Comparison of ENCODE assay signal across 11 cellular contexts in genomic region chr10:71975087-71975890, GRCh38. TPM values are rescaled to one million over a fixed set of nuclear protein-coding genes. Genes with fewer than 3 reads are reported as not detected.
DNase-seq lines count a peak whose midpoint lies in the region; ATAC-seq and TF ChIP-seq lines count a peak whose summit lies in the region.
"Had no signal": no experiment of that assay in that cellular context is flagged by ENCODE, and none has a peak within 500 bp of the region (broad histone marks: within the 10 kb centered on the region; RNA-seq: fewer than 3 reads in every experiment).

No MANE protein-coding gene starts in this region.

- H2AFZ ChIP-seq in HCT116 (ENCODE audit: low read depth, low read length, poor library complexity, severe bottlenecking) = no peak overlapping the region

- TF ChIP-seq POLR2A in HCT116 (IDR thresholded peaks at IDR 0.05; ENCODE audit: borderline replicate concordance, extremely low read depth, insufficient read depth, insufficient read length) (no peak), body of pancreas (IDR thresholded peaks at IDR 0.05) (no peak), right lobe of liver (IDR thresholded peaks at IDR 0.05) (no peak)

- no peaks in the 10 kb centered on the region for H3K9me3 Mint-ChIP-seq in stimulated activated naive B cell treated with anti-CD40 and anti-IgM and Interleukin-4, amounts not matched to agents 10 μg/mL and 1 μg/mL and 100 μg/mL, for 72 hours

- H3K27me3 ChIP-seq in HCT116 (ENCODE audit: insufficient read depth, low read length) = no peaks in the 10 kb centered on the region
- no peaks in the 10 kb centered on the region for H3K27me3 ChIP-seq in body of pancreas
- no peaks in the 10 kb centered on the region for H3K27me3 ChIP-seq in right lobe of liver
- H3K27me3 ChIP-seq: neutrophil had no signal

- CTCF ChIA-PET in HCT116 (lab: Charles Lee) = interaction anchor here (0.6 to 1.9 kb wide), 3 partner anchors 59 to 79 kb away, joined by 3 to 5 read pairs (median 4); no protein-coding TSS in a partner anchor

- H3K27ac Mint-ChIP-seq in stimulated activated naive B cell treated with anti-CD40 and anti-IgM and Interleukin-4, amounts not matched to agents 10 μg/mL and 1 μg/mL and 100 μg/mL, for 72 hours = peak overlapping the region; percentile 47

- H3K9me3 ChIP-seq in HCT116 (ENCODE audit: control insufficient read depth in 1 of 2, insufficient read depth in 1 of 2, low read depth in 1 of 2, low read length in 2 of 2) (no peaks in the 10 kb centered on the region), body of pancreas (no peaks in the 10 kb centered on the region), right lobe of liver (no peaks in the 10 kb centered on the region)
- H3K9me3 ChIP-seq: neutrophil had no signal

- H3K9ac ChIP-seq in HCT116 (ENCODE audit: low read length) = peak overlapping the region; percentile 50

- DNase-seq in HCT116 (ENCODE audit: low read depth, low spot score) = no peak
- DNase-seq in body of pancreas = peak in 3 of 4 donors; percentile 45 to 75 (median 66)
- DNase-seq in right lobe of liver = peak; percentile 63 to 69 (median 67)
- DNase-seq in stimulated activated naive B cell treated with anti-CD40 and anti-IgM and Interleukin-4, amounts not matched to agents 10 μg/mL and 1 μg/mL and 100 μg/mL, for 72 hours = no peak
- no peak for DNase-seq in activated T-cell treated with anti-CD3 and anti-CD28 coated beads, Interleukin-2, amount 50 U/mL, for 48 hours
- DNase-seq: activated CD4-positive, alpha-beta T cell treated with anti-CD3 and anti-CD28 coated beads, Interleukin-2, amount 50 U/mL, for 1 hour; NCI-H510A had no signal

- H3K36me3 ChIP-seq in HCT116 (ENCODE audit: control insufficient read depth in 1 of 2, insufficient read depth in 2 of 2, low read length in 2 of 2) = no peaks in the 10 kb centered on the region
- H3K36me3 ChIP-seq in body of pancreas (replicated peaks in 1 of 2; ENCODE audit: insufficient read depth in 1 of 2, low read depth in 2 of 2) = no peaks in the 10 kb centered on the region
- H3K36me3 ChIP-seq in right lobe of liver = no peaks in the 10 kb centered on the region
- H3K36me3 ChIP-seq: neutrophil had no signal

- RAD21 ChIA-PET in HCT116 (lab: Charles Lee; ENCODE audit: low non-redundant PET in 1 of 2, low total read pairs in 2 of 2, uncharacterized antibody in 2 of 2, unreplicated experiment in 2 of 2) = interaction anchor here in 1 of 2 experiments (0.7 kb wide), 1 partner anchor 73 kb away, joined by 3 read pairs; no protein-coding TSS in a partner anchor

- H3K36me3 Mint-ChIP-seq in stimulated activated naive B cell treated with anti-CD40 and anti-IgM and Interleukin-4, amounts not matched to agents 10 μg/mL and 1 μg/mL and 100 μg/mL, for 72 hours = peaks cover 0 to 6% of the 10 kb centered on the region in 2 donors

- peak overlapping the region; percentile 2 to 31 for H3K4me3 ChIP-seq in HCT116 (replicated peaks in 1 of 2; ENCODE audit: low read depth in 1 of 2, low read length in 2 of 2)
- no peak overlapping the region for H3K4me3 ChIP-seq in body of pancreas
- no peak overlapping the region for H3K4me3 ChIP-seq in right lobe of liver

- BruUV-seq in HCT116 (replicated peaks; lab: Mats Ljungman, UMichigan) = no TSS peak

- POLR2A ChIA-PET in HCT116 (lab: Charles Lee) = interaction anchor here (0.8 to 2.0 kb wide), 3 partner anchors 9 to 59 kb away, joined by 3 to 4 read pairs (median 4); no protein-coding TSS in a partner anchor

- H3K27me3 Mint-ChIP-seq in stimulated activated naive B cell treated with anti-CD40 and anti-IgM and Interleukin-4, amounts not matched to agents 10 μg/mL and 1 μg/mL and 100 μg/mL, for 72 hours = peaks cover 22 to 28% of the 10 kb centered on the region in 2 donors

- H3K27ac ChIP-seq in HCT116 (ENCODE audit: low read depth, low read length) = peak overlapping the region; percentile 90
- peak overlapping the region; percentile 34 to 81 (median 75) for H3K27ac ChIP-seq in body of pancreas
- H3K27ac ChIP-seq in right lobe of liver = no peak overlapping the region
- H3K27ac ChIP-seq: neutrophil had no signal

- TF ChIP-seq CTCF in HCT116 (IDR thresholded peaks at IDR 0.05 in 2 of 3, conservative IDR thresholded peaks at IDR 0.05 in 1 of 3; ENCODE audit: borderline replicate concordance in 1 of 3, insufficient read depth in 1 of 3, low read depth in 2 of 3, low read length in 2 of 3) (no peak), body of pancreas (IDR thresholded peaks at IDR 0.05) (no peak), right lobe of liver (IDR thresholded peaks at IDR 0.05) (no peak)

- H3K9me2 ChIP-seq in HCT116 (ENCODE audit: insufficient read depth) = no peaks in the 10 kb centered on the region

- H3K4me1 ChIP-seq in HCT116 (ENCODE audit: control insufficient read depth in 1 of 2, insufficient read depth in 2 of 2, low read length in 2 of 2) (peaks cover 36 to 52% of the 10 kb centered on the region in 2 experiments), body of pancreas (peaks cover 86% of the 10 kb centered on the region), right lobe of liver (peaks cover 0 to 22% (median 14%) of the 10 kb centered on the region in 4 donors)

- H4K20me1 ChIP-seq in HCT116 (ENCODE audit: insufficient read depth) = no peaks in the 10 kb centered on the region

- WGBS in body of pancreas, 2 donors = 51 to 82% methylated on average over 8 to 16 of the region's 16 CpGs
- 50% methylated on average over 5 of the region's 16 CpGs for WGBS in right lobe of liver (ENCODE audit: insufficient coverage, low coverage, low lambda C conversion rate, missing lambda C conversion rate)

- H3K4me2 ChIP-seq in HCT116 (ENCODE audit: low read length) = peak overlapping the region; percentile 73

- H3K4me1 Mint-ChIP-seq in stimulated activated naive B cell treated with anti-CD40 and anti-IgM and Interleukin-4, amounts not matched to agents 10 μg/mL and 1 μg/mL and 100 μg/mL, for 72 hours = peaks cover 19 to 26% of the 10 kb centered on the region in 2 donors

- ATAC-seq in HCT116 (peak; percentile 57), body of pancreas (peak; percentile 22), right lobe of liver (peak; percentile 62 to 68 (median 64)), HG03135 (IDR thresholded peaks at IDR 0.05; ENCODE audit: unreplicated experiment) (no peak), GM19035 (IDR thresholded peaks at IDR 0.05; ENCODE audit: unreplicated experiment) (no peak), GM21447 (IDR thresholded peaks at IDR 0.05; ENCODE audit: unreplicated experiment) (no peak)
- no peak for ATAC-seq in stimulated activated naive B cell treated with anti-CD40 and anti-IgM and Interleukin-4, amounts not matched to agents 10 μg/mL and 1 μg/mL and 100 μg/mL, for 72 hours (replicated peaks)

- peaks cover 89% of the 10 kb centered on the region for H3K79me2 ChIP-seq in HCT116 (ENCODE audit: insufficient read depth, low read length)

- TF ChIP-seq RAD21 in HCT116 (IDR thresholded peaks at IDR 0.05; ENCODE audit: low read depth) = no peak

- H3K4me3 Mint-ChIP-seq in stimulated activated naive B cell treated with anti-CD40 and anti-IgM and Interleukin-4, amounts not matched to agents 10 μg/mL and 1 μg/mL and 100 μg/mL, for 72 hours = no peak overlapping the region

- intact Hi-C loops in HCT116 (cut with micrococcal nuclease) (no loop called here), body of pancreas (cut with DNase I) (no loop called here), right lobe of liver (cut with DNase I) (no loop called here)

TF ChIP-seq in HCT116, 20 proteins besides CTCF, POLR2A, EP300 and RAD21:
- no peak for TF ChIP-seq SP1 (IDR thresholded peaks at IDR 0.05; ENCODE audit: low read depth)
- 0 out of 2 replicates have a peak, but pooled peaks have one; percentile 19 for TF ChIP-seq CBX3 (IDR thresholded peaks at IDR 0.05; ENCODE audit: low read depth)
- TF ChIP-seq POLR2AphosphoS5 (IDR thresholded peaks at IDR 0.05; ENCODE audit: low read depth, low read length) = 0 out of 2 replicates have a peak, but pooled peaks have one; percentile 14

RNA-seq across cellular contexts. Expression of gene CHST3, which starts 11.1 kb away (rescaled TPM):
- total RNA-seq in HCT116 (2021; ENCODE audit: unreplicated experiment) (10.6 TPM), body of pancreas (10 to 100 TPM in 1 of 2 donors, 1 to 10 TPM in 1; 8.6 to 19.4 TPM), right lobe of liver (1 to 10 TPM in 5 of 6 experiments, under 1 TPM in 1; 0.81 to 2.5 (median 1.8) TPM)
- polyA plus RNA-seq in HCT116 (2012) = 7.3 and 7.8 TPM in 2 replicates

Comparison
In these comparisons a context has a peak if more than half of its experiments do, and no peak if none do; other contexts are left out.
1. ATAC-seq: peak in HCT116 (single experiment), body of pancreas (single experiment) and right lobe of liver (4 of 4); none in stimulated activated naive B cell treated with anti-CD40 and anti-IgM and Interleukin-4, amounts not matched to agents 10 μg/mL and 1 μg/mL and 100 μg/mL, for 72 hours (0 of 2), HG03135 (single experiment), GM19035 (single experiment) and GM21447 (single experiment).
2. DNase-seq: peak in body of pancreas (3 of 4) and right lobe of liver (3 of 3); none in HCT116 (single experiment), stimulated activated naive B cell treated with anti-CD40 and anti-IgM and Interleukin-4, amounts not matched to agents 10 μg/mL and 1 μg/mL and 100 μg/mL, for 72 hours (single experiment) and activated T-cell treated with anti-CD3 and anti-CD28 coated beads, Interleukin-2, amount 50 U/mL, for 48 hours (0 of 2).
3. H3K27ac ChIP-seq: peak in HCT116 (single experiment) and body of pancreas (4 of 4); none in right lobe of liver (0 of 3).
4. H3K4me3 ChIP-seq: peak in HCT116 (2 of 2); none in body of pancreas (0 of 2) and right lobe of liver (0 of 3).